Comparison of ENCODE assay signal across 22 cellular contexts in genomic region chr1:11330411-11330810, GRCh38. TPM values are rescaled to one million over a fixed set of nuclear protein-coding genes. Genes with fewer than 3 reads are reported as not detected.
DNase-seq lines count a peak whose midpoint lies in the region; ATAC-seq and TF ChIP-seq lines count a peak whose summit lies in the region.
"Had no signal": no experiment of that assay in that cellular context is flagged by ENCODE, and none has a peak within 500 bp of the region (broad histone marks: within the 10 kb centered on the region; RNA-seq: fewer than 3 reads in every experiment).

No MANE protein-coding gene starts in this region.

- no peaks in the 10 kb centered on the region for H3K9me3 Mint-ChIP-seq in endodermal cell
- H3K9me3 Mint-ChIP-seq: CD4-positive, alpha-beta T cell; CD8-positive, alpha-beta T cell had no signal

- H4K20me1 ChIP-seq in HCT116 (ENCODE audit: insufficient read depth), result no peaks in the 10 kb centered on the region

- no peak for TF ChIP-seq RAD21 in HCT116 (IDR thresholded peaks at IDR 0.05; ENCODE audit: low read depth)

- H3K4me3 ChIP-seq in HCT116 (replicated peaks in 1 of 2; ENCODE audit: low read depth in 1 of 2, low read length in 2 of 2) (no peak overlapping the region), endodermal cell (ENCODE audit: low read length) (no peak overlapping the region), neuronal stem cell (ENCODE audit: low read length in 2 of 2) (no peak overlapping the region)
- H3K4me3 ChIP-seq: A549; BLaER1 treated with 17β-estradiol and CSF1 and Interleukin-3, amounts not matched to agents 10 nM and 100 nM; GM12878 had no signal

- no peak overlapping the region for H2BK120ac ChIP-seq in neuronal stem cell (ENCODE audit: low read depth, low read length)

- no peak for TF ChIP-seq POLR2A in HCT116 (IDR thresholded peaks at IDR 0.05; ENCODE audit: borderline replicate concordance, extremely low read depth, insufficient read depth, insufficient read length)

- H2BK5ac ChIP-seq in neuronal stem cell (ENCODE audit: low read length), result peak overlapping the region; percentile 42

- H3K4me2 ChIP-seq in HCT116 (ENCODE audit: low read length), result no peak overlapping the region
- no peak overlapping the region for H3K4me2 ChIP-seq in neuronal stem cell (ENCODE audit: insufficient read depth, low read length, poor library complexity, severe bottlenecking)
- H3K4me2 ChIP-seq: A549; BLaER1 treated with 17β-estradiol and CSF1 and Interleukin-3, amounts not matched to agents 10 nM and 100 nM had no signal

- POLR2A ChIA-PET in HCT116 (lab: Charles Lee), result no interaction called here

- H3K9me2 ChIP-seq in HCT116 (ENCODE audit: insufficient read depth), result no peaks in the 10 kb centered on the region

- RAD21 ChIA-PET in HCT116 (lab: Charles Lee; ENCODE audit: low non-redundant PET in 1 of 2, low total read pairs in 2 of 2, uncharacterized antibody in 2 of 2, unreplicated experiment in 2 of 2), result no interaction called here

- no peak overlapping the region for H3K9ac ChIP-seq in HCT116 (ENCODE audit: low read length)
- H3K9ac ChIP-seq in endodermal cell (ENCODE audit: extremely low read depth, low read length, poor library complexity, severe bottlenecking), result no peak overlapping the region
- no peak overlapping the region for H3K9ac ChIP-seq in neuronal stem cell (ENCODE audit: low read depth, low read length, poor library complexity)
- H3K9ac ChIP-seq: BLaER1 treated with 17β-estradiol and CSF1 and Interleukin-3, amounts not matched to agents 10 nM and 100 nM had no signal

- H3K27me3 Mint-ChIP-seq in endodermal cell (ENCODE audit: insufficient read depth), result no peaks in the 10 kb centered on the region
- H3K27me3 Mint-ChIP-seq: CD4-positive, alpha-beta T cell had no signal

- H3K27ac ChIP-seq in HCT116 (ENCODE audit: low read depth, low read length) (no peak overlapping the region), endodermal cell (ENCODE audit: low read depth, low read length) (no peak overlapping the region), neuronal stem cell (replicated peaks; ENCODE audit: low read length) (no peak overlapping the region)
- H3K27ac ChIP-seq: 22Rv1; A549; BLaER1 treated with 17β-estradiol and CSF1 and Interleukin-3, amounts not matched to agents 10 nM and 100 nM; C4-2B had no signal

- intact Hi-C loops in HCT116 (cut with micrococcal nuclease), result no loop called here

- H3K27ac Mint-ChIP-seq in endodermal cell, result no peak overlapping the region
- H3K27ac Mint-ChIP-seq: B cell; CD4-positive, alpha-beta T cell; CD8-positive, alpha-beta T cell had no signal

- no peak overlapping the region for H3K23ac ChIP-seq in neuronal stem cell (ENCODE audit: low read depth, low read length, poor library complexity)

- H2AFZ ChIP-seq in HCT116 (ENCODE audit: low read depth, low read length, poor library complexity, severe bottlenecking), result no peak overlapping the region
- no peak overlapping the region for H2AFZ ChIP-seq in neuronal stem cell (ENCODE audit: low read length)

- H3K4me3 Mint-ChIP-seq in endodermal cell, result no peak overlapping the region
- H3K4me3 Mint-ChIP-seq: B cell; CD4-positive, alpha-beta T cell; CD8-positive, alpha-beta T cell had no signal

- no peak overlapping the region for H3K4ac ChIP-seq in neuronal stem cell (ENCODE audit: low read length)

- no peak overlapping the region for H3K18ac ChIP-seq in neuronal stem cell (ENCODE audit: low read length)

- DNase-seq in HCT116 (ENCODE audit: low read depth, low spot score), result no peak
- DNase-seq in endodermal cell, result peak; percentile 65
- DNase-seq in neuronal stem cell (ENCODE audit: low spot score), result no peak
- no peak for DNase-seq in stimulated activated CD8-positive, alpha-beta memory T cell treated with anti-CD3 and anti-CD28 coated beads, Interleukin-4, amount 100 ng/mL, for 48 hours
- DNase-seq: AML-193; CD4-positive, alpha-beta T cell; CD8-positive, alpha-beta T cell; COR-L47; DMS 273 treated with DMSO at 0.1 percent for 48 hours; DMS153; DMS53; DMS79; DND-41; EL; GDM1 had no signal

- ATAC-seq in HCT116 (0 out of 2 replicates have a peak, but pooled peaks have one; percentile 46), GM21390 (IDR thresholded peaks at IDR 0.05; ENCODE audit: unreplicated experiment) (no peak)
- ATAC-seq: A549; CD8-positive, alpha-beta T cell; GM12878 had no signal

- no peaks in the 10 kb centered on the region for H3K4me1 ChIP-seq in HCT116 (ENCODE audit: control insufficient read depth in 1 of 2, insufficient read depth in 2 of 2, low read length in 2 of 2)
- H3K4me1 ChIP-seq in endodermal cell (ENCODE audit: control insufficient read depth, insufficient read depth, low read length), result peaks cover 9% of the 10 kb centered on the region
- H3K4me1 ChIP-seq in neuronal stem cell (ENCODE audit: control insufficient read depth in 2 of 2, insufficient read depth in 1 of 2, low read depth in 1 of 2, low read length in 2 of 2), result peaks cover 4 to 5% of the 10 kb centered on the region in 2 donors
- H3K4me1 ChIP-seq: A549 had no signal

- no peaks in the 10 kb centered on the region for H3K36me3 ChIP-seq in HCT116 (ENCODE audit: control insufficient read depth in 1 of 2, insufficient read depth in 2 of 2, low read length in 2 of 2)
- no peaks in the 10 kb centered on the region for H3K36me3 ChIP-seq in endodermal cell (ENCODE audit: control insufficient read depth, insufficient read depth, low read length)
- no peaks in the 10 kb centered on the region for H3K36me3 ChIP-seq in neuronal stem cell (replicated peaks in 1 of 2; ENCODE audit: control insufficient read depth in 2 of 2, insufficient read depth in 2 of 2, low read length in 2 of 2)
- H3K36me3 ChIP-seq: BLaER1 treated with 17β-estradiol and CSF1 and Interleukin-3, amounts not matched to agents 10 nM and 100 nM had no signal

- H3K79me2 ChIP-seq in HCT116 (ENCODE audit: insufficient read depth, low read length), result no peaks in the 10 kb centered on the region

- CTCF ChIA-PET in HCT116 (lab: Charles Lee), result interaction anchor here (0.9 kb wide), 1 partner anchor 34 kb away, joined by 3 read pairs; no protein-coding TSS in a partner anchor

- WGBS in endodermal cell (ENCODE audit: insufficient coverage in 1 of 2, insufficient read length in 1 of 2), 2 experiments, result 95% methylated on average over 4 of the region's 4 CpGs; no CpG with 5 or more reads in 1 of the 2 experiments
- WGBS in neuronal stem cell (ENCODE audit: extremely low coverage in 2 of 2, insufficient read length in 2 of 2, insufficient replicate concordance in 1 of 2), 2 donors, result no CpG with 5 or more reads among the region's 4 CpGs

- no TSS peak for BruUV-seq in HCT116 (replicated peaks; lab: Mats Ljungman, UMichigan)

- no peak overlapping the region for H2BK15ac ChIP-seq in neuronal stem cell (ENCODE audit: low read length)

- H2BK12ac ChIP-seq in neuronal stem cell (ENCODE audit: low read length), result no peak overlapping the region

- no peak overlapping the region for H4K8ac ChIP-seq in neuronal stem cell (ENCODE audit: low read depth, low read length)

- peaks cover 12% of the 10 kb centered on the region for H3K4me1 Mint-ChIP-seq in endodermal cell

- no peaks in the 10 kb centered on the region for H3K27me3 ChIP-seq in HCT116 (ENCODE audit: insufficient read depth, low read length)
- H3K27me3 ChIP-seq in endodermal cell (ENCODE audit: control insufficient read depth, insufficient read depth, low read length, poor library complexity, severe bottlenecking), result no peaks in the 10 kb centered on the region
- H3K27me3 ChIP-seq in neuronal stem cell (ENCODE audit: control insufficient read depth in 3 of 3, insufficient read depth in 3 of 3, low read depth in 1 of 3, low read length in 3 of 3), result peaks cover 0 to 5% (median 0%) of the 10 kb centered on the region in 3 experiments
- H3K27me3 ChIP-seq: BLaER1 treated with 17β-estradiol and CSF1 and Interleukin-3, amounts not matched to agents 10 nM and 100 nM had no signal

- H3K9me3 ChIP-seq in HCT116 (ENCODE audit: control insufficient read depth in 1 of 2, insufficient read depth in 1 of 2, low read depth in 1 of 2, low read length in 2 of 2) (no peaks in the 10 kb centered on the region), endodermal cell (ENCODE audit: control insufficient read depth, low read length) (no peaks in the 10 kb centered on the region), neuronal stem cell (replicated peaks in 1 of 2; ENCODE audit: control insufficient read depth in 2 of 2, insufficient read depth in 1 of 2, low read depth in 1 of 2, low read length in 2 of 2) (no peaks in the 10 kb centered on the region)
- H3K9me3 ChIP-seq: A549; BLaER1 treated with 17β-estradiol and CSF1 and Interleukin-3, amounts not matched to agents 10 nM and 100 nM had no signal

- no peak overlapping the region for H3K14ac ChIP-seq in neuronal stem cell (ENCODE audit: low read length)

- TF ChIP-seq CTCF in HCT116 (IDR thresholded peaks at IDR 0.05 in 2 of 3, conservative IDR thresholded peaks at IDR 0.05 in 1 of 3; ENCODE audit: borderline replicate concordance in 1 of 3, insufficient read depth in 1 of 3, low read depth in 2 of 3, low read length in 2 of 3), result no peak
- no peak for TF ChIP-seq CTCF in endodermal cell (conservative IDR thresholded peaks at IDR 0.05)

- no peak overlapping the region for H4K91ac ChIP-seq in neuronal stem cell (ENCODE audit: low read depth, low read length, poor library complexity)

- H3K36me3 Mint-ChIP-seq in endodermal cell (ENCODE audit: low read depth), result no peaks in the 10 kb centered on the region
- H3K36me3 Mint-ChIP-seq: CD8-positive, alpha-beta T cell had no signal

- no peak overlapping the region for H2AK5ac ChIP-seq in neuronal stem cell (ENCODE audit: low read depth, low read length)

- no peaks in the 10 kb centered on the region for H3K79me1 ChIP-seq in neuronal stem cell (ENCODE audit: low read depth, low read length)

TF ChIP-seq in HCT116, 20 proteins besides CTCF, POLR2A, EP300 and RAD21 (continues in another document):
- TF ChIP-seq YY1 (IDR thresholded peaks at IDR 0.05; ENCODE audit: extremely low read depth, insufficient replicate concordance, low read depth, low read length) (no peak), SP1 (IDR thresholded peaks at IDR 0.05; ENCODE audit: low read depth) (no peak), ZNF274 (IDR thresholded peaks at IDR 0.05; ENCODE audit: low read depth, low read length) (no peak), CBX3 (IDR thresholded peaks at IDR 0.05; ENCODE audit: low read depth) (no peak), EGR1 (IDR thresholded peaks at IDR 0.05; ENCODE audit: low read depth) (no peak)

RNA-seq across cellular contexts. Expression of gene UBIAD1, which starts 57.4 kb away (rescaled TPM):
- 17.2 TPM for total RNA-seq in HCT116 (2021; ENCODE audit: unreplicated experiment)
- 12.6 and 13.2 TPM in 2 replicates for polyA plus RNA-seq in HCT116 (2012)
- total RNA-seq in endodermal cell, result 10 to 100 TPM; 12.9 to 15.9 TPM
- 16.4 TPM for polyA plus RNA-seq in endodermal cell (2013, experiment 1 of 2)
- 12.8 TPM for polyA plus RNA-seq in endodermal cell (2013, experiment 2 of 2)
- polyA plus RNA-seq in neuronal stem cell (2013, experiment 1 of 2), result 12.6 TPM
- 12.6 TPM for polyA plus RNA-seq in neuronal stem cell (2013, experiment 2 of 2)
